1 cellular context compared by ENCODE assay signal in the genomic region with DNA sequence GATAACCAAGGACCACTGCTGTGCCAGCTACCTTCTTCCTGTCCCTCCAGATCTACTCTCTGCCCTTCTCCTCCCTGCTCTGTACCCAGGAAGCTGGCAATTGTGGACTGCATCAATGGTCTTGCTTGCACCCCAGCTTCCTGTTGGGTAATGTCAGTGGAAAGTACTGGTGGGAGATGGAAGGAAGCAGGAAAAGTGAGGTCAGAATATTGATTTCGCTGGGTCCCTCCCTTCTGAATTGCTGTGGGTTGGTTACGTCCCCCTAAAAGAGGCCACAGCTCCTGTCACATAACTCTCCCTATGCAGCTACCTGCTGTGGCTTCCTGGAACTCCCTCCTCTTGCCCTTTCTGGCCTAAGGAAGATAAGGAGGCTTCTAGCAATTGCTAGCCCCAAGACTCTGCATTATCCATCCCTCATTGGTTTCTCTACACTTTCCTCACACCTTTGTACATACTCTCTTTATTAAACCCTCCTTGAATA.
TF ChIP-seq lines count a peak whose summit lies in the region.

No MANE protein-coding gene starts in this region.

TF ChIP-seq in K562, 482 proteins besides CTCF, POLR2A, EP300 and RAD21 (continued from another document and continues in another):
- TF ChIP-seq PREB (CRISPR knock-in tag; IDR thresholded peaks at IDR 0.05) (no peak), TAF1 (IDR thresholded peaks at IDR 0.05; ENCODE audit: control insufficient read depth, extremely low read depth, insufficient read depth, low read length, severe bottlenecking) (no peak), HNRNPK (IDR thresholded peaks at IDR 0.05; ENCODE audit: low read depth, low read length, poor library complexity, severe bottlenecking) (no peak), DACH1 (IDR thresholded peaks at IDR 0.05; ENCODE audit: partially characterized antibody) (peak; percentile 22), CC2D1A (IDR thresholded peaks at IDR 0.05) (0 out of 2 replicates have a peak, but pooled peaks have one; percentile 39), ZNF764 (CRISPR knock-in tag; IDR thresholded peaks at IDR 0.05; ENCODE audit: low read depth) (no peak), CBFB (CRISPR knock-in tag; IDR thresholded peaks at IDR 0.05) (no peak), STAT5B (CRISPR knock-in tag; IDR thresholded peaks at IDR 0.05) (no peak), SP2 (IDR thresholded peaks at IDR 0.05; ENCODE audit: extremely low read depth, low read depth, low read length, poor library complexity, severe bottlenecking) (no peak), NBN (IDR thresholded peaks at IDR 0.05; ENCODE audit: low read depth) (0 out of 2 replicates have a peak, but pooled peaks have one; percentile 45), MTA3 (IDR thresholded peaks at IDR 0.05; ENCODE audit: borderline replicate concordance) (peak; percentile 76; the same call in 1 of the 2 replicates), HDAC2 (IDR thresholded peaks at IDR 0.05) (peak; percentile 75; the same call in 1 of the 2 replicates), SMAD1 (IDR thresholded peaks at IDR 0.05; ENCODE audit: low read depth, low read length, partially characterized antibody) (no peak), VEZF1 (CRISPR knock-in tag; IDR thresholded peaks at IDR 0.05) (peak; percentile 16; the same call in 1 of the 2 replicates), SOX6 (IDR thresholded peaks at IDR 0.05) (peak; percentile 58; the same call in 1 of the 2 replicates), ZNF24 (IDR thresholded peaks at IDR 0.05) (no peak), SMARCB1 (IDR thresholded peaks at IDR 0.05; ENCODE audit: insufficient read length, low read depth) (no peak), ILK (tag; IDR thresholded peaks at IDR 0.05; ENCODE audit: borderline replicate concordance, low read depth) (no peak), TRIM24 (IDR thresholded peaks at IDR 0.05) (peak; percentile 66 to 74), ZNF217 (CRISPR knock-in tag; IDR thresholded peaks at IDR 0.05) (no peak), CEBPB (tag; IDR thresholded peaks at IDR 0.05) (peak; percentile 36; the same call in 1 of the 2 replicates), ZNF224 (CRISPR knock-in tag; IDR thresholded peaks at IDR 0.05) (no peak), MAFK (IDR thresholded peaks at IDR 0.05; ENCODE audit: low read length) (no peak), SMARCA4 (IDR thresholded peaks at IDR 0.05) (peak; percentile 89), ZBTB2 (IDR thresholded peaks at IDR 0.05) (peak; percentile 76; the same call in 1 of the 2 replicates), GABPB1 (CRISPR knock-in tag; IDR thresholded peaks at IDR 0.05) (peak; percentile 16; the same call in 1 of the 2 replicates), NR4A1 (CRISPR knock-in tag; IDR thresholded peaks at IDR 0.05) (no peak), NR4A1 (tag; IDR thresholded peaks at IDR 0.05) (0 out of 2 replicates have a peak, but pooled peaks have one; percentile 25), NUFIP1 (IDR thresholded peaks at IDR 0.05; ENCODE audit: partially characterized antibody) (no peak), NR1H2 (CRISPR knock-in tag; IDR thresholded peaks at IDR 0.05) (no peak), SREBF2 (CRISPR knock-in tag; IDR thresholded peaks at IDR 0.05) (no peak), CXXC5 (CRISPR knock-in tag; IDR thresholded peaks at IDR 0.05) (peak; percentile 62), LEF1 (IDR thresholded peaks at IDR 0.05) (peak; percentile 75; the same call in 1 of the 2 replicates), NCOA6 (IDR thresholded peaks at IDR 0.05) (no peak), EP400 (IDR thresholded peaks at IDR 0.05) (no peak), ZNF324 (CRISPR knock-in tag; IDR thresholded peaks at IDR 0.05) (no peak), SRSF3 (IDR thresholded peaks at IDR 0.05; ENCODE audit: insufficient read depth, low read length) (no peak), THRAP3 (IDR thresholded peaks at IDR 0.05; ENCODE audit: borderline replicate concordance) (no peak), ZNF699 (CRISPR knock-in tag; IDR thresholded peaks at IDR 0.05; ENCODE audit: insufficient replicate concordance) (no peak), HDAC1 (IDR thresholded peaks at IDR 0.05) (peak; percentile 52 to 65; a peak in 3 of 4 replicates), NONO (IDR thresholded peaks at IDR 0.05; ENCODE audit: low read depth in 2 of 2, low read length in 1 of 2) (no peak)
- TF ChIP-seq, protein P1, sequence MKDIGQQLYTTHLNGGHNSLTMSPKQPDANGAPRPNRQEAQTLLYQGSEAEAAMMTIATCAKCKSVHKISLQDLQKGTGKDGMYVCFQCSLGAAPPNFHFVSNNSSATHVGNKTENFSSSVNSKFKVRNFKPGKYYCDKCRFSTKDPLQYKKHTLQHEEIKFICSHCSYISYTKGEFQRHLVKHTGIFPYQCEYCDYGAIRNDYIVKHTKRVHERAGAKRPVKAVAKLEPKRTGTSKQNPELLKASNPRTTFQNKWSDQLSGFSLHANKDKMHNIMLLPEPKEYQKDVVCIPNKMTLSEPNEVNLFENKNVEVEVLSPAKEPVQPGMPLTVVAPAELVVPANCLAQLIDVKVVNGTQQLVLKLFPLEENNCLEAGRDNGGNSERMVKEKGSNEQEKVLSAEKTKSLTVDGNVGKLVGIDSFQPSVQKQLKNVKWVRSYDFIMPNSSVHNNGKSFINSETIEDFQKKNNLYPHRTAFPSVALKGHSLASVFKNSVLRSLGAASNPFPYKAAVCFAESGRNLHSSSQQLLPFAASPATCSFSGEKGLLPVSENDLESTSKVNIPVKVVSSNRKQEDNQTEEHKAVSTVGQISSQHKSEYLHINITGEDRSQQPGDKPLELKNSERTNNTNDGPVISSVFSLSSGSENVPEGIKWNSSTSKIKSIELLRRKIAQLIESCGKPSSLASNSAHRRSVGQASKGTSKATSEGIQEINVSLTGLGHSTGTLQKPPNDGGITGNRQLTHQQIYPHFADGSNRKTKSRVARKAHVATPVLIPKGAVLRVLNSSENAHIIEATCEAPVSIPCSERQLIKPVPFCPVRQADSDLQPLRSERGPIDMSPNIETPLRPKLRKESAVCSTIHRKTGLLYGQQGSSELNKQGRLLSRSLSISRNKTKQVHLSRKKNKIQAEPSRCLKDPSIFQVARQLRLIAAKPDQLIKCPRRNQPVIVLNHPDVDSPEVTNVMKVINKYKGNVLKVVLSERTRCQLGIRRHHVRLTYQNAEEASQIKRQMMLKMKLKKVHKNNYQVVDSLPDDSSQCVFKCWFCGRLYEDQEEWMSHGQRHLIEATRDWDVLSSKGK (CRISPR knock-in tag; IDR thresholded peaks at IDR 0.05) = no peak
- TF ChIP-seq, protein P2, sequence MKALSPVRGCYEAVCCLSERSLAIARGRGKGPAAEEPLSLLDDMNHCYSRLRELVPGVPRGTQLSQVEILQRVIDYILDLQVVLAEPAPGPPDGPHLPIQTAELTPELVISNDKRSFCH (CRISPR knock-in tag; IDR thresholded peaks at IDR 0.05) = no peak
- TF ChIP-seq, protein P2 (tag; IDR thresholded peaks at IDR 0.05) = peak; percentile 95
- TF ChIP-seq, protein P3, sequence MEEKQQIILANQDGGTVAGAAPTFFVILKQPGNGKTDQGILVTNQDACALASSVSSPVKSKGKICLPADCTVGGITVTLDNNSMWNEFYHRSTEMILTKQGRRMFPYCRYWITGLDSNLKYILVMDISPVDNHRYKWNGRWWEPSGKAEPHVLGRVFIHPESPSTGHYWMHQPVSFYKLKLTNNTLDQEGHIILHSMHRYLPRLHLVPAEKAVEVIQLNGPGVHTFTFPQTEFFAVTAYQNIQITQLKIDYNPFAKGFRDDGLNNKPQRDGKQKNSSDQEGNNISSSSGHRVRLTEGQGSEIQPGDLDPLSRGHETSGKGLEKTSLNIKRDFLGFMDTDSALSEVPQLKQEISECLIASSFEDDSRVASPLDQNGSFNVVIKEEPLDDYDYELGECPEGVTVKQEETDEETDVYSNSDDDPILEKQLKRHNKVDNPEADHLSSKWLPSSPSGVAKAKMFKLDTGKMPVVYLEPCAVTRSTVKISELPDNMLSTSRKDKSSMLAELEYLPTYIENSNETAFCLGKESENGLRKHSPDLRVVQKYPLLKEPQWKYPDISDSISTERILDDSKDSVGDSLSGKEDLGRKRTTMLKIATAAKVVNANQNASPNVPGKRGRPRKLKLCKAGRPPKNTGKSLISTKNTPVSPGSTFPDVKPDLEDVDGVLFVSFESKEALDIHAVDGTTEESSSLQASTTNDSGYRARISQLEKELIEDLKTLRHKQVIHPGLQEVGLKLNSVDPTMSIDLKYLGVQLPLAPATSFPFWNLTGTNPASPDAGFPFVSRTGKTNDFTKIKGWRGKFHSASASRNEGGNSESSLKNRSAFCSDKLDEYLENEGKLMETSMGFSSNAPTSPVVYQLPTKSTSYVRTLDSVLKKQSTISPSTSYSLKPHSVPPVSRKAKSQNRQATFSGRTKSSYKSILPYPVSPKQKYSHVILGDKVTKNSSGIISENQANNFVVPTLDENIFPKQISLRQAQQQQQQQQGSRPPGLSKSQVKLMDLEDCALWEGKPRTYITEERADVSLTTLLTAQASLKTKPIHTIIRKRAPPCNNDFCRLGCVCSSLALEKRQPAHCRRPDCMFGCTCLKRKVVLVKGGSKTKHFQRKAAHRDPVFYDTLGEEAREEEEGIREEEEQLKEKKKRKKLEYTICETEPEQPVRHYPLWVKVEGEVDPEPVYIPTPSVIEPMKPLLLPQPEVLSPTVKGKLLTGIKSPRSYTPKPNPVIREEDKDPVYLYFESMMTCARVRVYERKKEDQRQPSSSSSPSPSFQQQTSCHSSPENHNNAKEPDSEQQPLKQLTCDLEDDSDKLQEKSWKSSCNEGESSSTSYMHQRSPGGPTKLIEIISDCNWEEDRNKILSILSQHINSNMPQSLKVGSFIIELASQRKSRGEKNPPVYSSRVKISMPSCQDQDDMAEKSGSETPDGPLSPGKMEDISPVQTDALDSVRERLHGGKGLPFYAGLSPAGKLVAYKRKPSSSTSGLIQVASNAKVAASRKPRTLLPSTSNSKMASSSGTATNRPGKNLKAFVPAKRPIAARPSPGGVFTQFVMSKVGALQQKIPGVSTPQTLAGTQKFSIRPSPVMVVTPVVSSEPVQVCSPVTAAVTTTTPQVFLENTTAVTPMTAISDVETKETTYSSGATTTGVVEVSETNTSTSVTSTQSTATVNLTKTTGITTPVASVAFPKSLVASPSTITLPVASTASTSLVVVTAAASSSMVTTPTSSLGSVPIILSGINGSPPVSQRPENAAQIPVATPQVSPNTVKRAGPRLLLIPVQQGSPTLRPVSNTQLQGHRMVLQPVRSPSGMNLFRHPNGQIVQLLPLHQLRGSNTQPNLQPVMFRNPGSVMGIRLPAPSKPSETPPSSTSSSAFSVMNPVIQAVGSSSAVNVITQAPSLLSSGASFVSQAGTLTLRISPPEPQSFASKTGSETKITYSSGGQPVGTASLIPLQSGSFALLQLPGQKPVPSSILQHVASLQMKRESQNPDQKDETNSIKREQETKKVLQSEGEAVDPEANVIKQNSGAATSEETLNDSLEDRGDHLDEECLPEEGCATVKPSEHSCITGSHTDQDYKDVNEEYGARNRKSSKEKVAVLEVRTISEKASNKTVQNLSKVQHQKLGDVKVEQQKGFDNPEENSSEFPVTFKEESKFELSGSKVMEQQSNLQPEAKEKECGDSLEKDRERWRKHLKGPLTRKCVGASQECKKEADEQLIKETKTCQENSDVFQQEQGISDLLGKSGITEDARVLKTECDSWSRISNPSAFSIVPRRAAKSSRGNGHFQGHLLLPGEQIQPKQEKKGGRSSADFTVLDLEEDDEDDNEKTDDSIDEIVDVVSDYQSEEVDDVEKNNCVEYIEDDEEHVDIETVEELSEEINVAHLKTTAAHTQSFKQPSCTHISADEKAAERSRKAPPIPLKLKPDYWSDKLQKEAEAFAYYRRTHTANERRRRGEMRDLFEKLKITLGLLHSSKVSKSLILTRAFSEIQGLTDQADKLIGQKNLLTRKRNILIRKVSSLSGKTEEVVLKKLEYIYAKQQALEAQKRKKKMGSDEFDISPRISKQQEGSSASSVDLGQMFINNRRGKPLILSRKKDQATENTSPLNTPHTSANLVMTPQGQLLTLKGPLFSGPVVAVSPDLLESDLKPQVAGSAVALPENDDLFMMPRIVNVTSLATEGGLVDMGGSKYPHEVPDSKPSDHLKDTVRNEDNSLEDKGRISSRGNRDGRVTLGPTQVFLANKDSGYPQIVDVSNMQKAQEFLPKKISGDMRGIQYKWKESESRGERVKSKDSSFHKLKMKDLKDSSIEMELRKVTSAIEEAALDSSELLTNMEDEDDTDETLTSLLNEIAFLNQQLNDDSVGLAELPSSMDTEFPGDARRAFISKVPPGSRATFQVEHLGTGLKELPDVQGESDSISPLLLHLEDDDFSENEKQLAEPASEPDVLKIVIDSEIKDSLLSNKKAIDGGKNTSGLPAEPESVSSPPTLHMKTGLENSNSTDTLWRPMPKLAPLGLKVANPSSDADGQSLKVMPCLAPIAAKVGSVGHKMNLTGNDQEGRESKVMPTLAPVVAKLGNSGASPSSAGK (IDR thresholded peaks at IDR 0.05) = no peak
